Comparison of ENCODE assay signal across 3 cellular contexts in genomic region chr1:100326325-100326670, GRCh38.
TF ChIP-seq lines count a peak whose summit lies in the region.
"Not testable (repeated sequence)": the region's sequence is repeated elsewhere in the genome, so short reads cannot be mapped to it uniquely, and the experiment has no call there.

No MANE protein-coding gene starts in this region.

TF ChIP-seq in HEK293, 187 proteins besides CTCF, POLR2A, EP300 and RAD21:
- TF ChIP-seq BCL6B (tag by site-specific recombination; IDR thresholded peaks at IDR 0.05): peak; percentile 17; the same call in 1 of the 2 replicates
- peak; percentile 65 for TF ChIP-seq PRDM4 (tag by site-specific recombination; IDR thresholded peaks at IDR 0.05)
- peak; percentile 99 for TF ChIP-seq ZNF366 (tag by site-specific recombination; conservative IDR thresholded peaks at IDR 0.05)
- TF ChIP-seq ZNF211 (tag by site-specific recombination; IDR thresholded peaks at IDR 0.05; ENCODE audit: low read depth): peak; percentile 47; the same call in 1 of the 2 replicates

TF ChIP-seq in WTC11, 78 proteins besides CTCF, POLR2A, EP300 and RAD21:
- TF ChIP-seq ZNF512 (CRISPR knock-in tag; IDR thresholded peaks at IDR 0.05; ENCODE audit: borderline replicate concordance): peak; percentile 86; the same call in 1 of the 2 replicates

TF ChIP-seq in K562, 482 proteins besides CTCF, POLR2A, EP300 and RAD21:
- TF ChIP-seq ARHGAP35 (IDR thresholded peaks at IDR 0.05; ENCODE audit: partially characterized antibody): peak; percentile 68
- TF ChIP-seq ASH1L (IDR thresholded peaks at IDR 0.05; ENCODE audit: borderline replicate concordance, low read depth, partially characterized antibody): peak; percentile 52
- 0 out of 2 replicates have a peak, but pooled peaks have one; percentile 49 for TF ChIP-seq YBX1 (IDR thresholded peaks at IDR 0.05)
- TF ChIP-seq NR2C1 (IDR thresholded peaks at IDR 0.05): peak; percentile 35; the same call in 1 of the 2 replicates
- not testable (repeated sequence) for TF ChIP-seq NR2C1 (tag; IDR thresholded peaks at IDR 0.05); TOE1 (CRISPR knock-in tag; IDR thresholded peaks at IDR 0.05; ENCODE audit: borderline replicate concordance, low read depth)
- peak; percentile 61; the same call in 1 of the 2 replicates for TF ChIP-seq THRAP3 (IDR thresholded peaks at IDR 0.05; ENCODE audit: borderline replicate concordance)
- TF ChIP-seq GATAD2A (IDR thresholded peaks at IDR 0.05): peak; percentile 62
- TF ChIP-seq MTA2 (IDR thresholded peaks at IDR 0.05; ENCODE audit: low read depth): peak; percentile 55; the same call in 1 of the 2 replicates
- 0 out of 2 replicates have a peak, but pooled peaks have one; percentile 53 for TF ChIP-seq PHB2 (IDR thresholded peaks at IDR 0.05; ENCODE audit: low read depth)
- TF ChIP-seq HDAC1 (IDR thresholded peaks at IDR 0.05): peak in 1 of 2 experiments; percentile 45; a peak in 1 of 4 replicates
- TF ChIP-seq FOXK2 (conservative IDR thresholded peaks at IDR 0.05 in 1 of 2, IDR thresholded peaks at IDR 0.05 in 1 of 2; ENCODE audit: low read depth in 2 of 2): peak in 1 of 2 experiments; percentile 36; a peak in 1 of 4 replicates
- TF ChIP-seq THRB (CRISPR knock-in tag; conservative IDR thresholded peaks at IDR 0.05): 0 out of 2 replicates have a peak, but pooled peaks have one; percentile 33
- TF ChIP-seq TOE1 (IDR thresholded peaks at IDR 0.05; ENCODE audit: borderline replicate concordance): peak; percentile 38; the same call in 1 of the 2 replicates
- peak; percentile 38 for TF ChIP-seq BRD9 (IDR thresholded peaks at IDR 0.05; ENCODE audit: low read depth, partially characterized antibody)
- peak; percentile 15; the same call in 1 of the 2 replicates for TF ChIP-seq SMARCA4 (IDR thresholded peaks at IDR 0.05)
- 0 out of 2 replicates have a peak, but pooled peaks have one; percentile 11 for TF ChIP-seq ARID2 (IDR thresholded peaks at IDR 0.05)
- TF ChIP-seq ZBTB2 (IDR thresholded peaks at IDR 0.05): peak; percentile 65; the same call in 1 of the 2 replicates
- TF ChIP-seq ARNT (IDR thresholded peaks at IDR 0.05): peak; percentile 32 to 59; a peak in 1 of 4 replicates
- TF ChIP-seq HLTF (IDR thresholded peaks at IDR 0.05): peak; percentile 73; the same call in 1 of the 2 replicates
- peak; percentile 44 for TF ChIP-seq NR0B1 (IDR thresholded peaks at IDR 0.05; ENCODE audit: partially characterized antibody)
- TF ChIP-seq TRIM24 (IDR thresholded peaks at IDR 0.05): 0 out of 4 replicates have a peak, but pooled peaks of 1 of the 2 experiments have one; percentile 33
- peak; percentile 81; the same call in 1 of the 2 replicates for TF ChIP-seq LARP7 (IDR thresholded peaks at IDR 0.05)
- TF ChIP-seq NFRKB (IDR thresholded peaks at IDR 0.05; ENCODE audit: low read depth): peak; percentile 30; the same call in 1 of the 2 replicates
- 0 out of 2 replicates have a peak, but pooled peaks have one; percentile 22 for TF ChIP-seq TRIM25 (IDR thresholded peaks at IDR 0.05; ENCODE audit: borderline replicate concordance)
- peak; percentile 36; the same call in 1 of the 2 replicates for TF ChIP-seq NCOR1 (IDR thresholded peaks at IDR 0.05)
- TF ChIP-seq POLR2B (IDR thresholded peaks at IDR 0.05; ENCODE audit: low read depth, partially characterized antibody): peak; percentile 27
- peak; percentile 99 for TF ChIP-seq ZNF512 (tag; IDR thresholded peaks at IDR 0.05)
- peak; percentile 52; the same call in 1 of the 2 replicates for TF ChIP-seq MIER1 (IDR thresholded peaks at IDR 0.05; ENCODE audit: low read depth)
- peak; percentile 39; the same call in 1 of the 2 replicates for TF ChIP-seq ARID1B (IDR thresholded peaks at IDR 0.05)
- TF ChIP-seq ZC3H8 (IDR thresholded peaks at IDR 0.05): 0 out of 2 replicates have a peak, but pooled peaks have one; percentile 46
- 0 out of 4 replicates have a peak, but pooled peaks of 1 of the 2 experiments have one; percentile 37 for TF ChIP-seq MLLT1 (IDR thresholded peaks at IDR 0.05)
- peak; percentile 57; the same call in 1 of the 2 replicates for TF ChIP-seq ZEB2 (IDR thresholded peaks at IDR 0.05)
- TF ChIP-seq MTA1 (IDR thresholded peaks at IDR 0.05; ENCODE audit: borderline replicate concordance): peak; percentile 89
